Comparison of ENCODE assay signal across 8 cellular contexts in the genomic region with DNA sequence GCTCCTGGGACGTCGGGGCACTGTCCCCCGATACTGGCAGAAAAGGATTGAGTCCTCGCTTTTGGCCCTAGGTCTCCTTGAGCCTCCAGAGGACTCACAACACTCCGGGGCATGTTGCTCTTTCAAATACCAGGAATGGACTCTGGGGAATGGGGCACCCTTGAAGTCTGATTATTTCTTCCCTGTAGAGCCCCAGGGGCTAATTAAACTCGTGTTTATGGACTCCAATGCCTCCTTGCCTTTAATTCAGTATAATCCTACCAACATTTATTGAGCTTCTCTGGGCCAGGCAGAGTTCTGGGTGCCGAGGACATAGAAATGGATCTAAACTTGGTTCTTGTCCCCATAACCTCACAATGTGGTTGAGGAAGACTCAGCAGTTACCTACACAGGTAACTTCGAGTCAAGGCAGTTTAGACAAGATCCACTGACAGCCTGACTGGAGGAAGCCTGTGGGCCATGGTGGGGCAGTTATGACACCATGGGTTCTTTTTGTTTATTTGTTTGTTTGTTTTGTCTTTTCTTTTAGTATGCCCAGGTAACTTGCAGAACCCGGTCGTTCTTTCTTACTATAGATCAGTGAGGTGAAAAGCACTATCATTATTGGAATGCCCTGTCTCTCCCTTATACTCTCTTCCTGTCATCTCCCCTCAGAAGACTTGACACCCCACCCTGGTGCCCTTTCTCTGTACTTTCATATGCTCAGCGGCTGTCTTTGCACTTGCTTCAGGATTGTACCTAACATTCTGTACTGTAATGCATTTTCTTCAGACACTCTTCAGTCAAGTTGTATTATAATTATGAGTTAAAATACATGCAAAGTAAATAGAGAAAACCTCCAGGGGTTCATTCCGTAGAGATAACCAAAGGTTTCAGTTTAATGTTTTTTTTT. TPM values are rescaled to one million over a fixed set of nuclear protein-coding genes. Genes with fewer than 3 reads are reported as not detected.
A peak's percentile ranks its signal among the peaks of the same experiment; 100 is the strongest.
DNase-seq lines count a peak whose midpoint lies in the region; ATAC-seq and TF ChIP-seq lines count a peak whose summit lies in the region.

No MANE protein-coding gene starts in this region.

- no peaks in the 10 kb centered on the region for H3K27me3 Mint-ChIP-seq in activated CD4-positive, alpha-beta T cell treated with anti-CD3 and anti-CD28 coated beads for 36 hours
- H3K27me3 Mint-ChIP-seq in activated CD4-positive, alpha-beta memory T cell treated with anti-CD3 and anti-CD28 coated beads for 36 hours, result no peaks in the 10 kb centered on the region

- no peak for TF ChIP-seq POLR2A in gastroesophageal sphincter (IDR thresholded peaks at IDR 0.05)

- H3K27me3 ChIP-seq in KMS-11 (ENCODE audit: insufficient read depth, low read depth) (no peaks in the 10 kb centered on the region), gastroesophageal sphincter (no peaks in the 10 kb centered on the region), rectal smooth muscle tissue (ENCODE audit: control insufficient read depth, insufficient read depth, low read length) (no peaks in the 10 kb centered on the region)

- H3K9me3 ChIP-seq in gastroesophageal sphincter, result no peaks in the 10 kb centered on the region

- 36 to 42% methylated on average over 6 to 7 of the region's 12 CpGs for WGBS in gastroesophageal sphincter (ENCODE audit: low coverage in 1 of 2), 2 donors

- no peak for TF ChIP-seq EP300 in gastroesophageal sphincter (IDR thresholded peaks at IDR 0.05)

- CTCF ChIA-PET in activated CD4-positive, alpha-beta T cell treated with anti-CD3 and anti-CD28 coated beads for 36 hours (lab: Charles Lee), result interaction anchor here (0.6 to 4.0 kb wide), 5 partner anchors 50 to 1262 kb away, joined by 3 to 31 read pairs (median 8); partner anchors contain the start of gene CASP10
- CTCF ChIA-PET in activated CD4-positive, alpha-beta memory T cell treated with anti-CD3 and anti-CD28 coated beads for 36 hours (lab: Charles Lee), result interaction anchor here (1.0 to 4.0 kb wide), 7 partner anchors 17 to 113 kb away, joined by 3 to 20 read pairs (median 8); no protein-coding TSS in a partner anchor

- H3K4me1 ChIP-seq in KMS-11 (ENCODE audit: low read depth, poor library complexity, severe bottlenecking), result peaks cover 59% of the 10 kb centered on the region
- peaks cover 8 to 69% (median 16%) of the 10 kb centered on the region in 3 donors for H3K4me1 ChIP-seq in gastroesophageal sphincter
- peaks cover 4% of the 10 kb centered on the region for H3K4me1 ChIP-seq in rectal smooth muscle tissue (ENCODE audit: control insufficient read depth, insufficient read depth, low read length)

- ATAC-seq in activated CD4-positive, alpha-beta T cell treated with anti-CD3 and anti-CD28 coated beads for 36 hours, result peak; percentile 3
- ATAC-seq in gastroesophageal sphincter, result no peak
- ATAC-seq in HG02678 (IDR thresholded peaks at IDR 0.05; ENCODE audit: unreplicated experiment), result no peak

- TF ChIP-seq CTCF in KMS-11 (conservative IDR thresholded peaks at IDR 0.05; ENCODE audit: low read depth, low read length), result no peak
- no peak for TF ChIP-seq CTCF in gastroesophageal sphincter (IDR thresholded peaks at IDR 0.05)

- H3K4me1 Mint-ChIP-seq in activated CD4-positive, alpha-beta T cell treated with anti-CD3 and anti-CD28 coated beads for 36 hours, result peaks cover 47% of the 10 kb centered on the region
- H3K4me1 Mint-ChIP-seq in activated CD4-positive, alpha-beta memory T cell treated with anti-CD3 and anti-CD28 coated beads for 36 hours (ENCODE audit: low read depth), result peaks cover 45% of the 10 kb centered on the region

- peak overlapping the region; percentile 98 for H3K4me3 Mint-ChIP-seq in activated CD4-positive, alpha-beta T cell treated with anti-CD3 and anti-CD28 coated beads for 36 hours
- peak overlapping the region; percentile 99 for H3K4me3 Mint-ChIP-seq in activated CD4-positive, alpha-beta memory T cell treated with anti-CD3 and anti-CD28 coated beads for 36 hours

- no peaks in the 10 kb centered on the region for H4K20me1 ChIP-seq in KMS-11 (ENCODE audit: insufficient read depth)

- H2AFZ ChIP-seq in KMS-11 (ENCODE audit: low read depth), result no peak overlapping the region

- H3K4me3 ChIP-seq in KMS-11 (IDR thresholded peaks at IDR 0.05; ENCODE audit: insufficient read depth, low read depth, low read length) (peak overlapping the region; percentile 83), gastroesophageal sphincter (peak overlapping the region; percentile 76 to 84), rectal smooth muscle tissue (ENCODE audit: low read length) (peak overlapping the region; percentile 93)

- H3K9me3 Mint-ChIP-seq in activated CD4-positive, alpha-beta T cell treated with anti-CD3 and anti-CD28 coated beads for 36 hours (ENCODE audit: low read depth), result no peaks in the 10 kb centered on the region
- no peaks in the 10 kb centered on the region for H3K9me3 Mint-ChIP-seq in activated CD4-positive, alpha-beta memory T cell treated with anti-CD3 and anti-CD28 coated beads for 36 hours

- peaks cover 78% of the 10 kb centered on the region for H3K79me2 ChIP-seq in KMS-11 (ENCODE audit: insufficient read depth, low read depth)

- intact Hi-C loops in activated CD4-positive, alpha-beta T cell treated with anti-CD3 and anti-CD28 coated beads for 36 hours (cut with DNase I, micrococcal nuclease), result loop anchor here (1.0 to 5.0 kb wide), 5 partner anchors 8 to 230 kb away; partner anchors contain the start of genes NIF3L1 (in 2 of the 2), PPIL3 (in 2 of the 2) and CASP10 (in 1 of the 2)
- intact Hi-C loops in activated CD4-positive, alpha-beta memory T cell treated with anti-CD3 and anti-CD28 coated beads for 36 hours (cut with micrococcal nuclease), result loop anchor here (1.0 to 10.0 kb wide), 4 partner anchors 11 to 526 kb away; partner anchors contain the start of genes CASP8 and TMEM237

- no peaks in the 10 kb centered on the region for H3K36me3 ChIP-seq in KMS-11 (ENCODE audit: insufficient read depth)
- peaks cover 0 to 6% of the 10 kb centered on the region in 2 donors for H3K36me3 ChIP-seq in gastroesophageal sphincter
- no peaks in the 10 kb centered on the region for H3K36me3 ChIP-seq in rectal smooth muscle tissue (ENCODE audit: control insufficient read depth, insufficient read depth, low read length)

- H3K9ac ChIP-seq in KMS-11 (peak overlapping the region; percentile 86), rectal smooth muscle tissue (ENCODE audit: low read length) (peak overlapping the region; percentile 50)

- POLR2A ChIA-PET in activated CD4-positive, alpha-beta T cell treated with anti-CD3 and anti-CD28 coated beads for 36 hours (lab: Charles Lee), result interaction anchor here (0.5 to 1.3 kb wide), 2 partner anchors 32 to 255 kb away, joined by 4 read pairs; partner anchors contain the start of gene CLK1
- POLR2A ChIA-PET in activated CD4-positive, alpha-beta memory T cell treated with anti-CD3 and anti-CD28 coated beads for 36 hours (lab: Charles Lee), result interaction anchor here (1.1 to 8.6 kb wide), 9 partner anchors 26 to 305 kb away, joined by 3 to 49 read pairs (median 8); partner anchors contain the start of genes CASP10, CASP8, CLK1 and NIF3L1

- no peak for DNase-seq in activated CD4-positive, alpha-beta T cell treated with anti-CD3 and anti-CD28 coated beads for 36 hours
- DNase-seq in activated CD4-positive, alpha-beta T cell treated with anti-CD3 and anti-CD28 coated beads, Interleukin-2, amount 50 U/mL, for 4 hours, result no peak
- DNase-seq in activated CD4-positive, alpha-beta memory T cell treated with anti-CD3 and anti-CD28 coated beads for 36 hours, result no peak
- DNase-seq in NCI-H2029 treated with DMSO at 0.1 percent for 48 hours (lab: John Stamatoyannopoulos, UW), result no peak

- peak overlapping the region; percentile 98 for H3K4me2 ChIP-seq in KMS-11

- H3K27ac Mint-ChIP-seq in activated CD4-positive, alpha-beta T cell treated with anti-CD3 and anti-CD28 coated beads for 36 hours, result peak overlapping the region; percentile 100
- H3K27ac Mint-ChIP-seq in activated CD4-positive, alpha-beta memory T cell treated with anti-CD3 and anti-CD28 coated beads for 36 hours, result peak overlapping the region; percentile 97

- H3K27ac ChIP-seq in KMS-11 (peak overlapping the region; percentile 98), gastroesophageal sphincter (peak overlapping the region; percentile 97 to 99 (median 98)), rectal smooth muscle tissue (ENCODE audit: low read depth, low read length) (peak overlapping the region; percentile 99)

- peaks cover 51% of the 10 kb centered on the region for H3K36me3 Mint-ChIP-seq in activated CD4-positive, alpha-beta T cell treated with anti-CD3 and anti-CD28 coated beads for 36 hours (ENCODE audit: low read depth)
- H3K36me3 Mint-ChIP-seq in activated CD4-positive, alpha-beta memory T cell treated with anti-CD3 and anti-CD28 coated beads for 36 hours, result peaks cover 54% of the 10 kb centered on the region

RNA-seq across cellular contexts. Expression of gene CFLAR, which starts 3.2 kb away (rescaled TPM):
- total RNA-seq in activated CD4-positive, alpha-beta T cell treated with anti-CD3 and anti-CD28 coated beads for 36 hours, result 100 to 1,000 TPM; 255 to 270 TPM
- total RNA-seq in activated CD4-positive, alpha-beta memory T cell treated with anti-CD3 and anti-CD28 coated beads for 36 hours, result 100 to 1,000 TPM; 325 to 343 TPM
- total RNA-seq in gastroesophageal sphincter, result 100 to 1,000 TPM; 145 to 346 (median 176) TPM

RNA-seq across cellular contexts. Expression of gene NDUFB3, which starts 47.4 kb away (rescaled TPM):
- total RNA-seq in activated CD4-positive, alpha-beta T cell treated with anti-CD3 and anti-CD28 coated beads for 36 hours, result 100 to 1,000 TPM; 126 to 150 TPM
- total RNA-seq in activated CD4-positive, alpha-beta memory T cell treated with anti-CD3 and anti-CD28 coated beads for 36 hours, result 100 to 1,000 TPM; 158 to 162 TPM
- 10 to 100 TPM; 33.0 to 59.9 (median 46.6) TPM for total RNA-seq in gastroesophageal sphincter

RNA-seq across cellular contexts. Expression of gene HYCC2, which starts 47.7 kb away (rescaled TPM):
- total RNA-seq in activated CD4-positive, alpha-beta T cell treated with anti-CD3 and anti-CD28 coated beads for 36 hours, result 10 to 100 TPM; 15.8 to 16.0 TPM
- 10 to 100 TPM; 18.9 to 20.5 TPM for total RNA-seq in activated CD4-positive, alpha-beta memory T cell treated with anti-CD3 and anti-CD28 coated beads for 36 hours
- 10 to 100 TPM; 10.6 to 19.9 (median 13.9) TPM for total RNA-seq in gastroesophageal sphincter
